In the genomic region with DNA sequence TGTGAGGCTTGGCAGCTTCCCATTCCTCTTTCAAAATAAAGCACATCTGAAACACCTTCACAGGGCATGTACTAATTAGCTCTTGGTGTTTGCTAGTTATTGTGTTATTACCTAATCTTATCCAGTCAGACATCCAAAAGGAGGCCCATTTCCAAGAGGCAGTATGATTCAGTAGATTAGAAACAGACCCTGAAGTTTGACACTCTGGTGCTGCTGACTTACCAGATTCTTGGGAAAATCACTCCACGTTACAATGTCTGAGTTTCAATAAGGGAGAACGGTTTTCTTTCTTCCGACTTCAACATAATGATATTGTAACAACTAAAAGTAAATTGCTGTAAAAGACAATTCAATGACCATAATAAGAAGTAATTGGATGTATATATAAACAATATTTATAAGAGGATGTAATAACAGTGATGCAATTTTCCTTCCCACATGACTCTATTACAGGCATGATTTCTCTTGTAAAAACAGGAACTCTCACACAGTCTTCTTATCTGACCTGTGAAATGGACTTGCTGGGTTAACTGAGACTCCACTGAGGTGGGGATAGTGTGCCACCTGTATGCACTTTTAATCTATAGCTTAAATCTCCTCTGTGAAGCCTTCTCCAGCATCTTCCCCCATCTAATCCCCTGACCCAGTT, we compare ENCODE assay signal across 17 cellular contexts.
DNase-seq lines count a peak whose midpoint lies in the region; ATAC-seq and TF ChIP-seq lines count a peak whose summit lies in the region.
"Had no signal": no experiment of that assay in that cellular context is flagged by ENCODE, and none has a peak within 500 bp of the region (broad histone marks: within the 10 kb centered on the region; RNA-seq: fewer than 3 reads in every experiment).

No MANE protein-coding gene starts in this region.

- no peaks in the 10 kb centered on the region for H3K36me3 ChIP-seq in lower lobe of right lung
- H3K36me3 ChIP-seq: ascending aorta had no signal

- no peaks in the 10 kb centered on the region for H3K27me3 ChIP-seq in lower lobe of right lung (ENCODE audit: low read depth)
- H3K27me3 ChIP-seq: ascending aorta had no signal

- DNase-seq in EH (ENCODE audit: low read depth) (peak; percentile 83), NB4 (ENCODE audit: low read depth) (peak; percentile 2), epithelial cell of prostate (ENCODE audit: low read depth, low spot score) (no peak), retinal pigment epithelial cell (ENCODE audit: low read depth) (peak; percentile 53), lower lobe of right lung (no peak), middle frontal gyrus (ENCODE audit: extremely low spot score, low spot score) (no peak), T1000 (lab: John Stamatoyannopoulos, UW) (no peak)
- DNase-seq: activated CD4-positive, alpha-beta T cell treated with anti-CD3 and anti-CD28 coated beads, Interleukin-2, amount 50 U/mL, for 1 hour; GF-D8; left cardiac atrium; MM.1S; naive thymus-derived CD4-positive, alpha-beta T cell; right cardiac atrium; stimulated activated naive CD8-positive, alpha-beta T cell treated with anti-CD3 and anti-CD28 coated beads, Interleukin-15, Interleukin-2, amounts not matched to agents 100 U/mL and 50 U/mL, for 24 hours; T-helper 9 cell had no signal

- H3K4me3 ChIP-seq in NB4 (ENCODE audit: low read depth, low read length) = no peak overlapping the region
- H3K4me3 ChIP-seq in retinal pigment epithelial cell (ENCODE audit: low read length) = no peak overlapping the region
- H3K4me3 ChIP-seq in lower lobe of right lung = no peak overlapping the region
- H3K4me3 ChIP-seq: ascending aorta had no signal

- ATAC-seq in HG02970 (IDR thresholded peaks at IDR 0.05; ENCODE audit: low FRiP score, unreplicated experiment) = no peak
- ATAC-seq in lower lobe of right lung = no peak
- ATAC-seq: left cardiac atrium; naive thymus-derived CD4-positive, alpha-beta T cell; right cardiac atrium; stimulated activated naive CD8-positive, alpha-beta T cell treated with anti-CD3 and anti-CD28 coated beads, Interleukin-15, Interleukin-2, amounts not matched to agents 100 U/mL and 50 U/mL, for 24 hours had no signal

- H3K27ac ChIP-seq in epithelial cell of prostate (peak overlapping the region; percentile 23), lower lobe of right lung (no peak overlapping the region)
- H3K27ac ChIP-seq: ascending aorta had no signal

- TF ChIP-seq POLR2A in NB4 (IDR thresholded peaks at IDR 0.05; ENCODE audit: extremely low read depth, insufficient read length) = no peak

- H3K4me1 ChIP-seq in lower lobe of right lung = no peaks in the 10 kb centered on the region

- intact Hi-C loops in lower lobe of right lung (cut with DNase I) = no loop called here

- TF ChIP-seq CTCF in NB4 (IDR thresholded peaks at IDR 0.05; ENCODE audit: low read depth, low read length) (no peak), retinal pigment epithelial cell (conservative IDR thresholded peaks at IDR 0.05; ENCODE audit: low read depth, low read length) (no peak), lower lobe of right lung (IDR thresholded peaks at IDR 0.05) (no peak)

- no peaks in the 10 kb centered on the region for H3K9me3 ChIP-seq in lower lobe of right lung
- H3K9me3 ChIP-seq: ascending aorta had no signal

Comparison
In these comparisons a context has a peak if more than half of its experiments do, and no peak if none do; other contexts are left out.
1. DNase-seq: peak in EH (single experiment), NB4 (single experiment) and retinal pigment epithelial cell (single experiment); none in epithelial cell of prostate (single experiment), lower lobe of right lung (single experiment), middle frontal gyrus (single experiment) and T1000 (single experiment).